In the genomic region with DNA sequence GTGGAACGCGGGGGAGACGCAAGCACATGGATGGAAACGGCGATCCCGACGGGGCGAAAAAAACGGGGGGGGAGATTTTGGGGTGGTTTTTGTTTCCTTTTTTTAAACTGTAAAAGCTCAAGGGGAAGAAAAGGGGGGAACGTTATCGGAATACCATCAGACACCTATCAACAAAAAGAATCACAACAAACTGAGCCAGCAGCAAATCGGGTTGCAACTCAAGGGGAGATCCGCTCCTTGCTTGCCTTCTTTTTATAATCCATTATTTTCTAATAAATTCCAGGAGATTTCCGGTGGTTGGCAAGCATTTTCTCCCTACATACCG, we compare ENCODE assay signal across 1 cellular context.
TF ChIP-seq lines count a peak whose summit lies in the region.

No MANE protein-coding gene starts in this region.

TF ChIP-seq in GM12878, 131 proteins besides CTCF, POLR2A, EP300 and RAD21 (continued from another document):
- TF ChIP-seq, protein P1, sequence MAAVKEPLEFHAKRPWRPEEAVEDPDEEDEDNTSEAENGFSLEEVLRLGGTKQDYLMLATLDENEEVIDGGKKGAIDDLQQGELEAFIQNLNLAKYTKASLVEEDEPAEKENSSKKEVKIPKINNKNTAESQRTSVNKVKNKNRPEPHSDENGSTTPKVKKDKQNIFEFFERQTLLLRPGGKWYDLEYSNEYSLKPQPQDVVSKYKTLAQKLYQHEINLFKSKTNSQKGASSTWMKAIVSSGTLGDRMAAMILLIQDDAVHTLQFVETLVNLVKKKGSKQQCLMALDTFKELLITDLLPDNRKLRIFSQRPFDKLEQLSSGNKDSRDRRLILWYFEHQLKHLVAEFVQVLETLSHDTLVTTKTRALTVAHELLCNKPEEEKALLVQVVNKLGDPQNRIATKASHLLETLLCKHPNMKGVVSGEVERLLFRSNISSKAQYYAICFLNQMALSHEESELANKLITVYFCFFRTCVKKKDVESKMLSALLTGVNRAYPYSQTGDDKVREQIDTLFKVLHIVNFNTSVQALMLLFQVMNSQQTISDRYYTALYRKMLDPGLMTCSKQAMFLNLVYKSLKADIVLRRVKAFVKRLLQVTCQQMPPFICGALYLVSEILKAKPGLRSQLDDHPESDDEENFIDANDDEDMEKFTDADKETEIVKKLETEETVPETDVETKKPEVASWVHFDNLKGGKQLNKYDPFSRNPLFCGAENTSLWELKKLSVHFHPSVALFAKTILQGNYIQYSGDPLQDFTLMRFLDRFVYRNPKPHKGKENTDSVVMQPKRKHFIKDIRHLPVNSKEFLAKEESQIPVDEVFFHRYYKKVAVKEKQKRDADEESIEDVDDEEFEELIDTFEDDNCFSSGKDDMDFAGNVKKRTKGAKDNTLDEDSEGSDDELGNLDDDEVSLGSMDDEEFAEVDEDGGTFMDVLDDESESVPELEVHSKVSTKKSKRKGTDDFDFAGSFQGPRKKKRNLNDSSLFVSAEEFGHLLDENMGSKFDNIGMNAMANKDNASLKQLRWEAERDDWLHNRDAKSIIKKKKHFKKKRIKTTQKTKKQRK (IDR thresholded peaks at IDR 0.05; ENCODE audit: low read depth, low read length): no peak
- no peak for TF ChIP-seq SP1 (IDR thresholded peaks at IDR 0.05; ENCODE audit: low read depth, low read length)
